18 cellular contexts compared by ENCODE assay signal in genomic region chr17:4539576-4540223, GRCh38. TPM values are rescaled to one million over a fixed set of nuclear protein-coding genes. Genes with fewer than 3 reads are reported as not detected.
DNase-seq lines count a peak whose midpoint lies in the region; ATAC-seq and TF ChIP-seq lines count a peak whose summit lies in the region.
"Had no signal": no experiment of that assay in that cellular context is flagged by ENCODE, and none has a peak within 500 bp of the region (broad histone marks: within the 10 kb centered on the region; RNA-seq: fewer than 3 reads in every experiment).

No MANE protein-coding gene starts in this region.

- H3K9me3 ChIP-seq in upper lobe of right lung, result no peaks in the 10 kb centered on the region
- H3K9me3 ChIP-seq: SJSA1 had no signal

- H3K4me3 ChIP-seq in upper lobe of right lung, result no peak overlapping the region
- H3K4me3 ChIP-seq: SJSA1 had no signal

- H3K4me1 Mint-ChIP-seq in chondrocyte (ENCODE audit: low read depth), result no peaks in the 10 kb centered on the region

- peaks cover 20% of the 10 kb centered on the region for H3K4me1 ChIP-seq in upper lobe of right lung
- H3K4me1 ChIP-seq: SJSA1 had no signal

- H3K27me3 ChIP-seq in layer of hippocampus (ENCODE audit: control insufficient read depth, insufficient read depth, low read length) (no peaks in the 10 kb centered on the region), upper lobe of right lung (no peaks in the 10 kb centered on the region)
- H3K27me3 ChIP-seq: SJSA1 had no signal

- POLR2A ChIA-PET in RWPE1 (lab: Yijun Ruan, JAX; ENCODE audit: low non-redundant PET), result no interaction called here

- TF ChIP-seq CTCF in RWPE1 (conservative IDR thresholded peaks at IDR 0.05; ENCODE audit: low read depth) (no peak), upper lobe of right lung (IDR thresholded peaks at IDR 0.05) (no peak), chondrocyte (IDR thresholded peaks at IDR 0.05) (no peak)

- H3K27ac Mint-ChIP-seq in chondrocyte (ENCODE audit: unreplicated experiment), result no peak overlapping the region

- peak overlapping the region; percentile 71 for H3K27ac ChIP-seq in RWPE1
- peak overlapping the region; percentile 68 for H3K27ac ChIP-seq in layer of hippocampus (ENCODE audit: low read depth, low read length)
- H3K27ac ChIP-seq in upper lobe of right lung, result peak overlapping the region; percentile 11
- H3K27ac ChIP-seq: SJSA1 had no signal

- intact Hi-C loops in left cardiac atrium (cut with DNase I), result no loop called here
- intact Hi-C loops in left ventricle myocardium superior (cut with micrococcal nuclease), result no loop called here
- intact Hi-C loops in upper lobe of right lung (cut with DNase I), result loop anchor here (10.0 kb wide), 1 partner anchor 115 kb away; no protein-coding TSS in a partner anchor

- H3K27me3 Mint-ChIP-seq in chondrocyte (ENCODE audit: low read depth), result no peaks in the 10 kb centered on the region

- peaks cover 13% of the 10 kb centered on the region for H3K36me3 Mint-ChIP-seq in chondrocyte (ENCODE audit: low read depth)

- ATAC-seq in left cardiac atrium (no peak), left ventricle myocardium superior (no peak), upper lobe of right lung (no peak), HG03442 (IDR thresholded peaks at IDR 0.05; ENCODE audit: unreplicated experiment) (no peak)

- peaks cover 54% of the 10 kb centered on the region for H3K36me3 ChIP-seq in upper lobe of right lung

- CTCF ChIA-PET in RWPE1 (lab: Yijun Ruan, JAX), result interaction anchor here (0.7 kb wide), 1 partner anchor 28 kb away, joined by 3 read pairs; no protein-coding TSS in a partner anchor

- DNase-seq in left cardiac atrium, result peak; percentile 24
- no peak for DNase-seq in left ventricle myocardium superior
- no peak for DNase-seq in RWPE1 (ENCODE audit: low spot score)
- DNase-seq in upper lobe of right lung, result no peak
- DNase-seq in kidney tubule cell (ENCODE audit: low spot score), result no peak
- DNase-seq in chondrocyte (ENCODE audit: low spot score), result no peak
- DNase-seq: DMS 273 treated with DMSO at 0.1 percent for 48 hours, GF-D8, IMR-90, NCI-H187, NCI-H526 treated with DMSO at 0.1 percent for 48 hours, SW 1271 had no signal

- H3K9me3 Mint-ChIP-seq in chondrocyte (ENCODE audit: low read depth), result no peaks in the 10 kb centered on the region

- no peak overlapping the region for H3K4me3 Mint-ChIP-seq in chondrocyte (ENCODE audit: unreplicated experiment)

RNA-seq across cellular contexts. Expression of gene MYBBP1A, which starts 15.5 kb away (rescaled TPM):
- 10 to 100 TPM; 17.6 to 34.9 TPM for total RNA-seq in left cardiac atrium
- 18.5 TPM for total RNA-seq in left ventricle myocardium superior
- total RNA-seq in upper lobe of right lung, result 46.7 TPM
- total RNA-seq in chondrocyte, result 33.6 to 58.2 TPM (median 36.4 TPM) in 3 replicates

RNA-seq across cellular contexts. Expression of gene GGT6, which starts 20.7 kb away (rescaled TPM):
- total RNA-seq in left cardiac atrium (not detected), left ventricle myocardium superior (0.22 TPM), upper lobe of right lung (5.6 TPM), chondrocyte (not detected in 3 replicates)
- total RNA-seq: Daoy, IMR-90, LHCN-M2, RPMI7951, SJSA1 had no signal

RNA-seq across cellular contexts. Expression of gene SPNS2, which starts 41.0 kb away (rescaled TPM):
- 10 to 100 TPM; 14.2 to 23.4 TPM for total RNA-seq in left cardiac atrium
- 12.7 TPM for total RNA-seq in left ventricle myocardium superior
- 67.0 TPM for total RNA-seq in upper lobe of right lung
- 0.70 to 0.87 TPM in 2 of 3 replicates, not detected in the other for total RNA-seq in chondrocyte
- total RNA-seq: Daoy, RPMI7951 had no signal

RNA-seq across cellular contexts. Expression of gene SMTNL2, which starts 44.6 kb away (rescaled TPM):
- total RNA-seq in left cardiac atrium (10 to 100 TPM; 13.2 to 13.3 TPM), left ventricle myocardium superior (47.4 TPM), upper lobe of right lung (2.7 TPM), chondrocyte (0.32 to 0.36 TPM in 2 of 3 replicates, not detected in the other)
- total RNA-seq: Daoy, IMR-90, LHCN-M2, RPMI7951, SJSA1 had no signal

Comparison
In these comparisons a context has a peak if more than half of its experiments do, and no peak if none do; other contexts are left out.
1. H3K27ac ChIP-seq: peak in every context shown above with its lines; median percentile 71 in RWPE1; 68 in layer of hippocampus; 11 in upper lobe of right lung.